8 cellular contexts compared by ENCODE assay signal in genomic region chr6:7201732-7202541, GRCh38.
DNase-seq lines count a peak whose midpoint lies in the region; ATAC-seq lines count a peak whose summit lies in the region.

No MANE protein-coding gene starts in this region.

- no peaks in the 10 kb centered on the region for H3K27me3 Mint-ChIP-seq in activated naive CD8-positive, alpha-beta T cell treated with anti-CD3 and anti-CD28 coated beads, Interleukin-2, amount 10 ng/mL, durations not matched to agents 7 days and 5 days
- no peaks in the 10 kb centered on the region for H3K27me3 Mint-ChIP-seq in naive B cell

- H3K27ac Mint-ChIP-seq in activated naive CD8-positive, alpha-beta T cell treated with anti-CD3 and anti-CD28 coated beads, Interleukin-2, amount 10 ng/mL, durations not matched to agents 7 days and 5 days, result no peak overlapping the region
- H3K27ac Mint-ChIP-seq in naive B cell, result peak overlapping the region; percentile 22 to 94 (median 84)

- DNase-seq in CMK (ENCODE audit: low read depth), result peak; percentile 89
- DNase-seq in activated naive CD8-positive, alpha-beta T cell treated with anti-CD3 and anti-CD28 coated beads, Interleukin-2, amount 10 ng/mL, durations not matched to agents 7 days and 5 days, result no peak
- DNase-seq in naive B cell, result peak; percentile 87
- no peak for DNase-seq in H4 (ENCODE audit: low spot score)
- no peak for DNase-seq in NCI-H82 treated with DMSO at 0.1 percent for 48 hours (lab: John Stamatoyannopoulos, UW; ENCODE audit: unreplicated experiment)
- no peak for DNase-seq in 8988T

- no peaks in the 10 kb centered on the region for H3K9me3 Mint-ChIP-seq in activated naive CD8-positive, alpha-beta T cell treated with anti-CD3 and anti-CD28 coated beads, Interleukin-2, amount 10 ng/mL, durations not matched to agents 7 days and 5 days
- no peaks in the 10 kb centered on the region for H3K9me3 Mint-ChIP-seq in naive B cell

- peak overlapping the region; percentile 19 for H3K4me3 Mint-ChIP-seq in activated naive CD8-positive, alpha-beta T cell treated with anti-CD3 and anti-CD28 coated beads, Interleukin-2, amount 10 ng/mL, durations not matched to agents 7 days and 5 days
- H3K4me3 Mint-ChIP-seq in naive B cell, result peak overlapping the region; percentile 0 to 82 (median 69)

- peaks cover 7% of the 10 kb centered on the region for H3K4me1 Mint-ChIP-seq in activated naive CD8-positive, alpha-beta T cell treated with anti-CD3 and anti-CD28 coated beads, Interleukin-2, amount 10 ng/mL, durations not matched to agents 7 days and 5 days
- peaks cover 44 to 55% (median 54%) of the 10 kb centered on the region in 3 donors for H3K4me1 Mint-ChIP-seq in naive B cell

- ATAC-seq in GM19372 (IDR thresholded peaks at IDR 0.05; ENCODE audit: low read depth, unreplicated experiment) (peak; percentile 96), HG03378 (IDR thresholded peaks at IDR 0.05; ENCODE audit: unreplicated experiment) (peak; percentile 95), naive B cell (ENCODE audit: low read depth in 2 of 2) (peak; percentile 97 to 98)
- ATAC-seq in activated naive CD8-positive, alpha-beta T cell treated with anti-CD3 and anti-CD28 coated beads, Interleukin-2, amount 10 ng/mL, durations not matched to agents 7 days and 5 days (ENCODE audit: low read depth), result no peak

- peaks cover 21% of the 10 kb centered on the region for H3K36me3 Mint-ChIP-seq in activated naive CD8-positive, alpha-beta T cell treated with anti-CD3 and anti-CD28 coated beads, Interleukin-2, amount 10 ng/mL, durations not matched to agents 7 days and 5 days
- H3K36me3 Mint-ChIP-seq in naive B cell, result no peaks in the 10 kb centered on the region

- POLR2A ChIA-PET in activated naive CD8-positive, alpha-beta T cell treated with anti-CD3 and anti-CD28 coated beads, Interleukin-2, amount 10 ng/mL, durations not matched to agents 7 days and 5 days (lab: Charles Lee), result no interaction called here

Comparison
In these comparisons a context has a peak if more than half of its experiments do, and no peak if none do; other contexts are left out.
1. DNase-seq: peak in CMK (single experiment) and naive B cell (single experiment); none in activated naive CD8-positive, alpha-beta T cell treated with anti-CD3 and anti-CD28 coated beads, Interleukin-2, amount 10 ng/mL, durations not matched to agents 7 days and 5 days (single experiment), H4 (single experiment), NCI-H82 treated with DMSO at 0.1 percent for 48 hours (single experiment) and 8988T (single experiment).